Comparison of ENCODE assay signal across 8 cellular contexts in genomic region chr7:90749774-90750173, GRCh38.
DNase-seq lines count a peak whose midpoint lies in the region; ATAC-seq lines count a peak whose summit lies in the region.

No MANE protein-coding gene starts in this region.

- DNase-seq in RPMI7951 (ENCODE audit: low read depth) (peak; percentile 5), lung microvascular endothelial cell (ENCODE audit: low read depth in 2 of 2) (peak; percentile 10 to 21), globus pallidus (ENCODE audit: low spot score) (no peak)
- DNase-seq in stimulated activated CD4-positive, alpha-beta T cell treated with anti-CD3 and anti-CD28 coated beads, Interleukin-1b, Interleukin-23, amount 100 ng/mL, for 48 hours: no peak
- DNase-seq in activated T-helper 2 cell treated with anti-CD3 and anti-CD28 coated beads, Interferon-gamma antibody, Interleukin-2, Interleukin-4, amounts not matched to agents 10 μg/mL and 5 μg/mL and 100 μg/mL, durations not matched to agents 14 hours and 24 hours and 36 hours (ENCODE audit: low spot score): no peak
- DNase-seq in activated CD4-positive, alpha-beta T cell treated with anti-CD3 and anti-CD28 coated beads, Interleukin-2, amount 50 U/mL, for 1 hour: no peak

- ATAC-seq in GM18519 (IDR thresholded peaks at IDR 0.05; ENCODE audit: low FRiP score, unreplicated experiment) (peak; percentile 61), HG02623 (IDR thresholded peaks at IDR 0.05; ENCODE audit: unreplicated experiment) (peak; percentile 85)

- H3K36me3 Mint-ChIP-seq in activated T-helper 2 cell treated with anti-CD3 and anti-CD28 coated beads, Interferon-gamma antibody, Interleukin-2, Interleukin-4, amounts not matched to agents 10 μg/mL and 5 μg/mL and 100 μg/mL, durations not matched to agents 14 hours and 24 hours and 36 hours (ENCODE audit: low read depth): no peaks in the 10 kb centered on the region

- H3K4me3 Mint-ChIP-seq in activated T-helper 2 cell treated with anti-CD3 and anti-CD28 coated beads, Interferon-gamma antibody, Interleukin-2, Interleukin-4, amounts not matched to agents 10 μg/mL and 5 μg/mL and 100 μg/mL, durations not matched to agents 14 hours and 24 hours and 36 hours (ENCODE audit: low read depth): no peak overlapping the region

- intact Hi-C loops in activated T-helper 2 cell treated with anti-CD3 and anti-CD28 coated beads, Interferon-gamma antibody, Interleukin-2, Interleukin-4, amounts not matched to agents 10 μg/mL and 5 μg/mL and 100 μg/mL, durations not matched to agents 14 hours and 24 hours and 36 hours (cut with micrococcal nuclease): no loop called here

- no peak overlapping the region for H3K27ac Mint-ChIP-seq in activated T-helper 2 cell treated with anti-CD3 and anti-CD28 coated beads, Interferon-gamma antibody, Interleukin-2, Interleukin-4, amounts not matched to agents 10 μg/mL and 5 μg/mL and 100 μg/mL, durations not matched to agents 14 hours and 24 hours and 36 hours

- H3K27me3 Mint-ChIP-seq in activated T-helper 2 cell treated with anti-CD3 and anti-CD28 coated beads, Interferon-gamma antibody, Interleukin-2, Interleukin-4, amounts not matched to agents 10 μg/mL and 5 μg/mL and 100 μg/mL, durations not matched to agents 14 hours and 24 hours and 36 hours (ENCODE audit: low read depth): no peaks in the 10 kb centered on the region

- no peaks in the 10 kb centered on the region for H3K9me3 Mint-ChIP-seq in activated T-helper 2 cell treated with anti-CD3 and anti-CD28 coated beads, Interferon-gamma antibody, Interleukin-2, Interleukin-4, amounts not matched to agents 10 μg/mL and 5 μg/mL and 100 μg/mL, durations not matched to agents 14 hours and 24 hours and 36 hours

- no peaks in the 10 kb centered on the region for H3K4me1 Mint-ChIP-seq in activated T-helper 2 cell treated with anti-CD3 and anti-CD28 coated beads, Interferon-gamma antibody, Interleukin-2, Interleukin-4, amounts not matched to agents 10 μg/mL and 5 μg/mL and 100 μg/mL, durations not matched to agents 14 hours and 24 hours and 36 hours (ENCODE audit: low read depth)

Comparison
In these comparisons a context has a peak if more than half of its experiments do, and no peak if none do; other contexts are left out.
1. DNase-seq: peak in RPMI7951 (single experiment) and lung microvascular endothelial cell (2 of 2); none in globus pallidus (single experiment), stimulated activated CD4-positive, alpha-beta T cell treated with anti-CD3 and anti-CD28 coated beads, Interleukin-1b, Interleukin-23, amount 100 ng/mL, for 48 hours (single experiment), activated T-helper 2 cell treated with anti-CD3 and anti-CD28 coated beads, Interferon-gamma antibody, Interleukin-2, Interleukin-4, amounts not matched to agents 10 μg/mL and 5 μg/mL and 100 μg/mL, durations not matched to agents 14 hours and 24 hours and 36 hours (single experiment) and activated CD4-positive, alpha-beta T cell treated with anti-CD3 and anti-CD28 coated beads, Interleukin-2, amount 50 U/mL, for 1 hour (single experiment).